In genomic region chr12:9347328-9348127, GRCh38 we compare ENCODE assay signal across 12 cellular contexts.
DNase-seq lines count a peak whose midpoint lies in the region; ATAC-seq and TF ChIP-seq lines count a peak whose summit lies in the region.
"Had no signal": no experiment of that assay in that cellular context is flagged by ENCODE, and none has a peak within 500 bp of the region (broad histone marks: within the 10 kb centered on the region; RNA-seq: fewer than 3 reads in every experiment).

No MANE protein-coding gene starts in this region.

- H3K27ac Mint-ChIP-seq in activated naive CD8-positive, alpha-beta T cell treated with anti-CD3 and anti-CD28 coated beads for 36 hours = peak overlapping the region; percentile 16

- peak; percentile 96 for ATAC-seq in foreskin keratinocyte

- peaks cover 27% of the 10 kb centered on the region for H3K4me1 Mint-ChIP-seq in activated naive CD8-positive, alpha-beta T cell treated with anti-CD3 and anti-CD28 coated beads for 36 hours

- DNase-seq in EL (peak; percentile 69), HL-60 (ENCODE audit: low read depth in 1 of 2, low spot score in 1 of 2) (peak in 1 of 2 experiments; percentile 88), foreskin keratinocyte (peak; percentile 93 to 97), lower leg skin (ENCODE audit: low spot score in 2 of 2) (no peak), NCI-H2081 (lab: John Stamatoyannopoulos, UW) (no peak), GM19240 (ENCODE audit: insufficient read length, low spot score) (no peak)
- peak; percentile 34 for DNase-seq in activated naive CD8-positive, alpha-beta T cell treated with anti-CD3 and anti-CD28 coated beads for 36 hours
- DNase-seq: activated CD4-positive, alpha-beta T cell treated with anti-CD3 and anti-CD28 coated beads for 4 hours; activated gamma-delta T cell treated with Interleukin-2 at 50 U/mL for 16 hours; left ventricle myocardium inferior; transverse colon had no signal

- H3K4me3 ChIP-seq in HL-60 (replicated peaks; ENCODE audit: insufficient read depth, low read length) = no peak overlapping the region
- H3K4me3 ChIP-seq in lower leg skin (ENCODE audit: low read depth, poor library complexity, severe bottlenecking) = no peak overlapping the region
- H3K4me3 ChIP-seq: coronary artery, left ventricle myocardium inferior, transverse colon had no signal

- WGBS in lower leg skin, 2 donors = 75 to 83% methylated on average over 5 of the region's 5 CpGs

- H3K27me3 ChIP-seq in HL-60 (ENCODE audit: insufficient read depth, poor library complexity, severe bottlenecking) (no peaks in the 10 kb centered on the region), foreskin keratinocyte (no peaks in the 10 kb centered on the region)
- H3K27me3 ChIP-seq: transverse colon had no signal

- H3K36me3 Mint-ChIP-seq in activated naive CD8-positive, alpha-beta T cell treated with anti-CD3 and anti-CD28 coated beads for 36 hours = peaks cover 17% of the 10 kb centered on the region

- TF ChIP-seq CTCF in HL-60 (IDR thresholded peaks at IDR 0.05; ENCODE audit: insufficient read depth, low read length) (no peak), foreskin keratinocyte (conservative IDR thresholded peaks at IDR 0.05) (no peak), lower leg skin (IDR thresholded peaks at IDR 0.05) (no peak)

- H3K27ac ChIP-seq in HL-60 (replicated peaks) = peak overlapping the region; percentile 96
- peak overlapping the region; percentile 41 for H3K27ac ChIP-seq in foreskin keratinocyte
- H3K27ac ChIP-seq: coronary artery, left ventricle myocardium inferior, transverse colon had no signal

- H3K27me3 Mint-ChIP-seq in activated naive CD8-positive, alpha-beta T cell treated with anti-CD3 and anti-CD28 coated beads for 36 hours = no peaks in the 10 kb centered on the region

- peaks cover 5% of the 10 kb centered on the region for H3K9me3 Mint-ChIP-seq in activated naive CD8-positive, alpha-beta T cell treated with anti-CD3 and anti-CD28 coated beads for 36 hours

- no peak for TF ChIP-seq POLR2A in lower leg skin (IDR thresholded peaks at IDR 0.05)

- intact Hi-C loops in lower leg skin (cut with DNase I; ENCODE audit: low total_unique reads) = no loop called here

- H3K4me3 Mint-ChIP-seq in activated naive CD8-positive, alpha-beta T cell treated with anti-CD3 and anti-CD28 coated beads for 36 hours = no peak overlapping the region

- H3K4me1 ChIP-seq in foreskin keratinocyte = peaks cover 4% of the 10 kb centered on the region
- H3K4me1 ChIP-seq: left ventricle myocardium inferior, transverse colon had no signal

Comparison
In these comparisons a context has a peak if more than half of its experiments do, and no peak if none do; other contexts are left out.
1. DNase-seq: peak in EL (single experiment), activated naive CD8-positive, alpha-beta T cell treated with anti-CD3 and anti-CD28 coated beads for 36 hours (single experiment) and foreskin keratinocyte (2 of 2); none in lower leg skin (0 of 2), NCI-H2081 (0 of 2) and GM19240 (single experiment).